In the genomic region with DNA sequence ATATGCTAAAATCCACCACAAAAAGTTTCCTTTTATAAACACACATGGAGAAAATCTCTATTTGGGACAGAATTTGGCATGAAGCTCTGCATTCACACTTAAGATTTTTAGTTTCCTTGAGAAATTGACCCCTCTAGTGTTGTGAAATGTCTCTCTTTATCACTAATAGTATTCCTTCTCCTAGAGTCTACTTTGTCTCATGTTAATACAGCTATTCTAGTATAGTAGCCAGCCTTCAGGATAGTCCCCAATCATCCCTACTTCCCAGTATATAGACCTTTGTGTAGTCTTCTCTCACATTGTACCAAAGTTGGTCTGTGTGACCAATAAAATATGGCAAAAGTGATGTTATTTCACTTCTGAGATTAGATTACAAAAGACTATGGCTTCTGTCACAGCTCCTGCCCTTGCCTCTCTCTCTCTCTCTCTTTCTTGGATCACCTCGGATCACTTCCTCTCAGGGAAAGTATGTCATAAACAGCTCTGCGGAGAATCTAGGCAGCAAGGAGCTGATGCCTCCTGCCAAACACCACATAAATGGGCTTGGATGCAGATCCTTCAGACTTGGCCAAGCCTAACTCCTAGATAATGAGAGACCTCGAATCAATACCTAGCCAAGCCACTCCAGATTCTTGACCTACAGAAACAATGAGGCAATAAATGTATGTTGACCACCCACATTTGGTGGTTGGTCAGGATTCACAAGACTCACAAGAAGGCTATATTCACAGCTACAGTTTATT, we compare ENCODE assay signal across 9 cellular contexts. TPM values are rescaled to one million over a fixed set of nuclear protein-coding genes. Genes with fewer than 3 reads are reported as not detected.
DNase-seq lines count a peak whose midpoint lies in the region; ATAC-seq, FAIRE-seq and TF ChIP-seq lines count a peak whose summit lies in the region.
"Had no signal": no experiment of that assay in that cellular context is flagged by ENCODE, and none has a peak within 500 bp of the region (broad histone marks: within the 10 kb centered on the region; RNA-seq: fewer than 3 reads in every experiment).

No MANE protein-coding gene starts in this region.

- TF ChIP-seq POLR2A in GM12878 (IDR thresholded peaks at IDR 0.05; ENCODE audit: low read depth, low read length) (no peak), gastrocnemius medialis (IDR thresholded peaks at IDR 0.05) (no peak)

- H2AFZ ChIP-seq in GM12878 (ENCODE audit: control insufficient read depth, low read depth, low read length), result peak overlapping the region; percentile 31

- H3K4me1 ChIP-seq in GM12878 (ENCODE audit: control insufficient read depth, insufficient read depth, low read length) (peaks cover 13% of the 10 kb centered on the region), aorta (ENCODE audit: control insufficient read depth in 1 of 2, insufficient read depth in 2 of 2, low read length in 2 of 2) (peaks cover 0 to 2% of the 10 kb centered on the region in 2 donors), gastrocnemius medialis (no peaks in the 10 kb centered on the region)

- TF ChIP-seq EP300 in GM12878 (IDR thresholded peaks at IDR 0.05; ENCODE audit: borderline replicate concordance in 1 of 2, control insufficient read depth in 1 of 2, low read depth in 2 of 2, low read length in 2 of 2), result no peak

- H3K36me3 ChIP-seq in GM12878 (ENCODE audit: control insufficient read depth in 2 of 2, insufficient read depth in 2 of 2, low read length in 1 of 2) (no peaks in the 10 kb centered on the region), aorta (ENCODE audit: control insufficient read depth in 1 of 2, insufficient read depth in 2 of 2, low read length in 1 of 2) (no peaks in the 10 kb centered on the region), gastrocnemius medialis (no peaks in the 10 kb centered on the region)

- no peak for FAIRE-seq in GM12878 (lab: Jason Lieb, UNC)

- no peaks in the 10 kb centered on the region for H3K79me2 ChIP-seq in GM12878 (ENCODE audit: control insufficient read depth, insufficient read depth, low read length)

- H3K9me3 ChIP-seq in GM12878 (replicated peaks; ENCODE audit: control insufficient read depth, insufficient read depth, low read length), result no peaks in the 10 kb centered on the region
- H3K9me3 ChIP-seq in aorta (ENCODE audit: control insufficient read depth, low read length), result no peaks in the 10 kb centered on the region
- no peaks in the 10 kb centered on the region for H3K9me3 ChIP-seq in gastrocnemius medialis

- no peak for TF ChIP-seq RAD21 in GM12878 (IDR thresholded peaks at IDR 0.05; ENCODE audit: insufficient read depth, low read depth, low read length)

- H3K9ac ChIP-seq in GM12878 (ENCODE audit: control insufficient read depth, insufficient read depth, low read length), result no peak overlapping the region

- in situ Hi-C loops in GM12878 (cut with MboI) (no loop called here), gastrocnemius medialis (cut with MboI; ENCODE audit: low sequenced_read_pairs in 4 of 4) (no loop called here)

- H3K27ac ChIP-seq in GM12878 (ENCODE audit: control insufficient read depth, insufficient read depth) (peak overlapping the region; percentile 22; the same call in 1 of the 2 replicates), aorta (ENCODE audit: low read depth in 1 of 2, low read length in 2 of 2) (no peak overlapping the region), gastrocnemius medialis (no peak overlapping the region)

- 92% methylated on average over 3 of the region's 3 CpGs for WGBS in GM12878 (ENCODE audit: insufficient coverage, insufficient replicate concordance, low lambda C conversion rate, missing lambda C conversion rate)
- 6% methylated on average over 3 of the region's 3 CpGs for WGBS in aorta, 2 donors

- POLR2A ChIA-PET in GM12878 (lab: Charles Lee), result interaction anchor here (0.8 to 10.3 kb wide), 8 partner anchors 8 to 59 kb away, joined by 3 to 102 read pairs (median 3); a partner anchor contains a TSS

- CTCF ChIA-PET in GM12878 (lab: Yijun Ruan, JAX), result interaction anchor here (0.6 to 2.0 kb wide), 13 partner anchors 10 to 454 kb away, joined by 3 to 9 read pairs (median 4); no protein-coding TSS in a partner anchor

- intact Hi-C loops in Right ventricle myocardium inferior (cut with DNase I) (no loop called here), cardiac septum (cut with DNase I) (no loop called here), GM12878 (cut with micrococcal nuclease; ENCODE audit: unreplicated experiment) (loop anchor here (5.0 kb wide), 1 partner anchor 46 kb away; no protein-coding TSS in a partner anchor), aorta (cut with DNase I) (no loop called here), gastrocnemius medialis (cut with DNase I; ENCODE audit: low total_unique reads) (no loop called here)

- no peaks in the 10 kb centered on the region for H3K27me3 ChIP-seq in GM12878 (replicated peaks in 1 of 2; ENCODE audit: control insufficient read depth in 2 of 2, insufficient read depth in 2 of 2, low read length in 1 of 2)
- H3K27me3 ChIP-seq in aorta (ENCODE audit: control insufficient read depth in 1 of 2, insufficient read depth in 2 of 2, low read length in 1 of 2), result no peaks in the 10 kb centered on the region
- no peaks in the 10 kb centered on the region for H3K27me3 ChIP-seq in gastrocnemius medialis

- no peak overlapping the region for H3K4me3 ChIP-seq in GM12878
- H3K4me3 ChIP-seq in aorta (ENCODE audit: low read length in 2 of 2), result no peak overlapping the region
- no peak overlapping the region for H3K4me3 ChIP-seq in gastrocnemius medialis

- BruUV-seq in GM12878 (replicated peaks; lab: Mats Ljungman, UMichigan), result no TSS peak

- DNase-seq in Right ventricle myocardium inferior (ENCODE audit: missing footprints) (no peak), cardiac septum (ENCODE audit: low spot score) (no peak), GM12878 (ENCODE audit: low read depth, low spot score) (no peak), aorta (no peak), KG1 (lab: John Stamatoyannopoulos, UW) (no peak), gastrocnemius medialis (no peak)
- DNase-seq: NCI-H1436 treated with DMSO at 0.1 percent for 48 hours had no signal

- H3K4me2 ChIP-seq in GM12878 (ENCODE audit: control insufficient read depth, insufficient read depth), result peak overlapping the region; percentile 32

- peak; percentile 89 for ATAC-seq in Right ventricle myocardium inferior
- ATAC-seq in HG03460 (IDR thresholded peaks at IDR 0.05; ENCODE audit: unreplicated experiment), result peak; percentile 1
- peak; percentile 29 for ATAC-seq in GM12878
- ATAC-seq in aorta (ENCODE audit: low FRiP score), result peak; percentile 46
- no peak for ATAC-seq in gastrocnemius medialis
- ATAC-seq in HG02798 (IDR thresholded peaks at IDR 0.05; ENCODE audit: poor library complexity, unreplicated experiment), result no peak

- no peak for TF ChIP-seq CTCF in GM12878 (IDR thresholded peaks at IDR 0.05 in 2 of 3, conservative IDR thresholded peaks at IDR 0.05 in 1 of 3; ENCODE audit: control insufficient read depth in 2 of 3, extremely low read depth in 1 of 3, insufficient read depth in 1 of 3, low read depth in 3 of 3, low read length in 3 of 3)
- TF ChIP-seq CTCF in gastrocnemius medialis (IDR thresholded peaks at IDR 0.05 in 4 of 5, conservative IDR thresholded peaks at IDR 0.05 in 1 of 5), result no peak

- RAD21 ChIA-PET in GM12878 (lab: Charles Lee; ENCODE audit: unreplicated experiment), result interaction anchor here (0.8 to 6.3 kb wide), 12 partner anchors 12 to 253 kb away, joined by 3 to 52 read pairs (median 4); a partner anchor contains a TSS

- SMC1A ChIA-PET in GM12878 (lab: Charles Lee; ENCODE audit: uncharacterized antibody, unreplicated experiment), result interaction anchor here (1.0 to 10.2 kb wide), 11 partner anchors 13 to 109 kb away, joined by 3 to 136 read pairs (median 9); a partner anchor contains a TSS

- no peaks in the 10 kb centered on the region for H4K20me1 ChIP-seq in GM12878 (ENCODE audit: control insufficient read depth, insufficient read depth)

TF ChIP-seq in GM12878, 131 proteins besides CTCF, POLR2A, EP300 and RAD21 (continues in another document):
- TF ChIP-seq, protein P1, sequence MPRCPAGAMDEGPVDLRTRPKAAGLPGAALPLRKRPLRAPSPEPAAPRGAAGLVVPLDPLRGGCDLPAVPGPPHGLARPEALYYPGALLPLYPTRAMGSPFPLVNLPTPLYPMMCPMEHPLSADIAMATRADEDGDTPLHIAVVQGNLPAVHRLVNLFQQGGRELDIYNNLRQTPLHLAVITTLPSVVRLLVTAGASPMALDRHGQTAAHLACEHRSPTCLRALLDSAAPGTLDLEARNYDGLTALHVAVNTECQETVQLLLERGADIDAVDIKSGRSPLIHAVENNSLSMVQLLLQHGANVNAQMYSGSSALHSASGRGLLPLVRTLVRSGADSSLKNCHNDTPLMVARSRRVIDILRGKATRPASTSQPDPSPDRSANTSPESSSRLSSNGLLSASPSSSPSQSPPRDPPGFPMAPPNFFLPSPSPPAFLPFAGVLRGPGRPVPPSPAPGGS (IDR thresholded peaks at IDR 0.05; ENCODE audit: borderline replicate concordance, insufficient read depth, low read depth, low read length, poor library complexity, severe bottlenecking), result no peak

RNA-seq across cellular contexts. Expression of a gene that starts 59.7 kb away (rescaled TPM):
- 5.1 TPM for total RNA-seq in Right ventricle myocardium inferior
- total RNA-seq in cardiac septum, result 6.6 TPM
- total RNA-seq in GM12878 (2013; cell fraction: nucleolus; rRNA removed), result 236 and 247 TPM in 2 replicates
- 41.5 and 47.5 TPM in 2 replicates for total RNA-seq in GM12878 (2014; rRNA removed)
- total RNA-seq in GM12878 (2014; rRNA removed; fragmentation: Illumina TruSeq; extraction: Trizol), result 64.3 and 65.7 TPM in 2 replicates
- 44.9 and 51.8 TPM in 2 replicates for total RNA-seq in GM12878 (2021)
- polyA plus RNA-seq in GM12878 (2011; ENCODE audit: low read depth), result 4.3 TPM
- 31.6 and 50.2 TPM in 2 replicates for polyA plus RNA-seq in GM12878 (2011; rRNA removed)
- 5.9 and 7.6 TPM in 2 replicates for polyA plus RNA-seq in GM12878 (2011; cell fraction: cytosol; rRNA removed)
- polyA plus RNA-seq in GM12878 (2011; cell fraction: nucleus; rRNA removed), result 65.5 and 84.2 TPM in 2 replicates
- 12.9 and 16.4 TPM in 2 replicates for polyA plus RNA-seq in GM12878 (2012)
- polyA plus RNA-seq in GM12878 (2014; fragmentation: Illumina TruSeq; extraction: Trizol), result 36.6 and 53.7 TPM in 2 replicates
- polyA plus RNA-seq in GM12878 (2014; fragmentation: Nextera tagmentation; extraction: Ambion mirVana), result 10 to 100 TPM; 22.9 to 24.1 TPM
- 30.4 and 38.3 TPM in 2 replicates for polyA plus RNA-seq in GM12878 (2014; rRNA removed)
- polyA plus RNA-seq in GM12878 (2016; fragmentation: Nextera tagmentation; extraction: Ambion mirVana), result 10 to 100 TPM; 57.0 to 60.3 TPM
- 32.7 and 34.8 TPM in 2 replicates for polyA minus RNA-seq in GM12878 (2011; rRNA and poly(A)+ RNA removed)
- polyA minus RNA-seq in GM12878 (2011; cell fraction: cytosol; rRNA and poly(A)+ RNA removed), result 11.5 and 15.8 TPM in 2 replicates
- 93.1 and 134 TPM in 2 replicates for polyA minus RNA-seq in GM12878 (2011; cell fraction: nucleus; rRNA and poly(A)+ RNA removed)
- total RNA-seq in aorta, result 10 to 100 TPM; 71.8 to 74.4 TPM
- polyA plus RNA-seq in aorta, result 1 to 10 TPM; 5.7 to 6.0 TPM
- total RNA-seq in gastrocnemius medialis, result 1 to 10 TPM in 3 of 4 donors, under 1 TPM in 1; 0.63 to 5.5 (median 4.0) TPM

Comparison
In these comparisons a context has a peak if more than half of its experiments do, and no peak if none do; other contexts are left out.
1. ATAC-seq: peak in Right ventricle myocardium inferior (single experiment), HG03460 (single experiment), GM12878 (single experiment) and aorta (single experiment); none in gastrocnemius medialis (0 of 2) and HG02798 (single experiment).